In genomic region chr2:186887107-186888090, GRCh38 we compare ENCODE assay signal across 15 cellular contexts. TPM values are rescaled to one million over a fixed set of nuclear protein-coding genes. Genes with fewer than 3 reads are reported as not detected.
DNase-seq lines count a peak whose midpoint lies in the region; ATAC-seq, FAIRE-seq and TF ChIP-seq lines count a peak whose summit lies in the region.
"Had no signal": no experiment of that assay in that cellular context is flagged by ENCODE, and none has a peak within 500 bp of the region (broad histone marks: within the 10 kb centered on the region; RNA-seq: fewer than 3 reads in every experiment).

No MANE protein-coding gene starts in this region.

- CTCF ChIA-PET in H1 (lab: Charles Lee; ENCODE audit: partially characterized antibody), result interaction anchor here (1.5 kb wide), 1 partner anchor 25 kb away, joined by 5 read pairs; no protein-coding TSS in a partner anchor
- CTCF ChIA-PET in CD4-positive, alpha-beta memory T cell (lab: Charles Lee; ENCODE audit: partially characterized antibody), result no interaction called here

- H3K79me2 ChIP-seq in H1 (ENCODE audit: control insufficient read depth in 1 of 2, insufficient read depth in 2 of 2, low read length in 2 of 2), result no peaks in the 10 kb centered on the region

- H3K27me3 ChIP-seq in H1 (replicated peaks in 1 of 4; ENCODE audit: control insufficient read depth in 3 of 4, extremely low read depth in 1 of 4, insufficient read depth in 3 of 4, low read length in 3 of 4), result no peaks in the 10 kb centered on the region
- H3K27me3 ChIP-seq in CD4-positive, alpha-beta memory T cell (ENCODE audit: insufficient read depth, low read length), result no peaks in the 10 kb centered on the region
- H3K27me3 ChIP-seq: BLaER1, esophagus squamous epithelium, stomach had no signal

- peak; percentile 67 for ATAC-seq in HG03095 (IDR thresholded peaks at IDR 0.05; ENCODE audit: unreplicated experiment)
- no peak for ATAC-seq in stimulated activated effector memory CD8-positive, alpha-beta T cell treated with anti-CD3 and anti-CD28 coated beads, Interleukin-12 subunit alpha, Interleukin-12 subunit beta, amount 100 ng/mL, for 72 hours
- no peak for ATAC-seq in stimulated activated naive B cell treated with anti-CD40 and anti-IgM and Interleukin-4, amounts not matched to agents 10 μg/mL and 1 μg/mL and 100 μg/mL, for 72 hours (replicated peaks)
- ATAC-seq: activated CD8-positive, alpha-beta T cell treated with anti-CD3 and anti-CD28 coated beads, Interleukin-2, amount 10 ng/mL, durations not matched to agents 7 days and 5 days; HCT116 had no signal

- H2AK5ac ChIP-seq in H1 (ENCODE audit: low read depth, low read length), result no peak overlapping the region

- no peak for TF ChIP-seq POLR2A in H1 (IDR thresholded peaks at IDR 0.05; ENCODE audit: control extremely low read depth in 1 of 2, low read depth in 2 of 2, low read length in 2 of 2)

- no peak overlapping the region for H3K56ac ChIP-seq in H1 (replicated peaks; ENCODE audit: insufficient read length, low read depth, low read length)

- no peak overlapping the region for H4K91ac ChIP-seq in H1 (replicated peaks; ENCODE audit: insufficient read length, low read length)

- H4K20me1 ChIP-seq in H1 (replicated peaks in 1 of 2; ENCODE audit: control insufficient read depth in 1 of 2, insufficient read depth in 2 of 2, low read length in 2 of 2), result no peaks in the 10 kb centered on the region
- H4K20me1 ChIP-seq: BLaER1 had no signal

- no peak overlapping the region for H3K27ac Mint-ChIP-seq in stimulated activated effector memory CD8-positive, alpha-beta T cell treated with anti-CD3 and anti-CD28 coated beads, Interleukin-12 subunit alpha, Interleukin-12 subunit beta, amount 100 ng/mL, for 72 hours
- no peak overlapping the region for H3K27ac Mint-ChIP-seq in stimulated activated naive B cell treated with anti-CD40 and anti-IgM and Interleukin-4, amounts not matched to agents 10 μg/mL and 1 μg/mL and 100 μg/mL, for 72 hours
- H3K27ac Mint-ChIP-seq in CD4-positive, alpha-beta memory T cell, result no peak overlapping the region
- H3K27ac Mint-ChIP-seq: activated CD8-positive, alpha-beta T cell treated with anti-CD3 and anti-CD28 coated beads, Interleukin-2, amount 10 ng/mL, durations not matched to agents 7 days and 5 days had no signal

- H3K79me1 ChIP-seq in H1 (ENCODE audit: low read depth, low read length), result no peaks in the 10 kb centered on the region

- no peak overlapping the region for H3K14ac ChIP-seq in H1 (ENCODE audit: insufficient read length)

- H3K4ac ChIP-seq in H1 (replicated peaks; ENCODE audit: insufficient read length, low read depth, low read length), result no peak overlapping the region

- H3K4me1 Mint-ChIP-seq in stimulated activated effector memory CD8-positive, alpha-beta T cell treated with anti-CD3 and anti-CD28 coated beads, Interleukin-12 subunit alpha, Interleukin-12 subunit beta, amount 100 ng/mL, for 72 hours, result no peaks in the 10 kb centered on the region
- peaks cover 0 to 5% of the 10 kb centered on the region in 2 donors for H3K4me1 Mint-ChIP-seq in stimulated activated naive B cell treated with anti-CD40 and anti-IgM and Interleukin-4, amounts not matched to agents 10 μg/mL and 1 μg/mL and 100 μg/mL, for 72 hours
- H3K4me1 Mint-ChIP-seq in CD4-positive, alpha-beta memory T cell, result peaks cover 0 to 2% (median 0%) of the 10 kb centered on the region in 4 donors

- H3K36me3 Mint-ChIP-seq in stimulated activated effector memory CD8-positive, alpha-beta T cell treated with anti-CD3 and anti-CD28 coated beads, Interleukin-12 subunit alpha, Interleukin-12 subunit beta, amount 100 ng/mL, for 72 hours, result no peaks in the 10 kb centered on the region
- H3K36me3 Mint-ChIP-seq in stimulated activated naive B cell treated with anti-CD40 and anti-IgM and Interleukin-4, amounts not matched to agents 10 μg/mL and 1 μg/mL and 100 μg/mL, for 72 hours, result no peaks in the 10 kb centered on the region
- no peaks in the 10 kb centered on the region for H3K36me3 Mint-ChIP-seq in CD4-positive, alpha-beta memory T cell

- no peak overlapping the region for H2BK20ac ChIP-seq in H1 (ENCODE audit: low read length)

- no peak overlapping the region for H4K5ac ChIP-seq in H1 (ENCODE audit: insufficient read length, low read depth, low read length)

- H3K9ac ChIP-seq in H1 (replicated peaks in 1 of 4; ENCODE audit: extremely low read depth in 1 of 4, low read depth in 3 of 4, low read length in 3 of 4), result no peak overlapping the region
- H3K9ac ChIP-seq: BLaER1 had no signal

- POLR2A ChIA-PET in H1 (lab: Charles Lee; ENCODE audit: partially characterized antibody), result no interaction called here
- POLR2A ChIA-PET in CD4-positive, alpha-beta memory T cell (lab: Charles Lee; ENCODE audit: partially characterized antibody), result no interaction called here

- DNase-seq in EL (peak; percentile 21), H1 (ENCODE audit: low read depth in 1 of 2, low spot score in 2 of 2) (no peak), myocyte (ENCODE audit: low read depth) (peak; percentile 57), head of caudate nucleus (no peak)
- no peak for DNase-seq in stimulated activated effector memory CD8-positive, alpha-beta T cell treated with anti-CD3 and anti-CD28 coated beads, Interleukin-12 subunit alpha, Interleukin-12 subunit beta, amount 100 ng/mL, for 72 hours (ENCODE audit: low spot score in 2 of 2)
- DNase-seq in stimulated activated naive B cell treated with anti-CD40 and anti-IgM and Interleukin-4, amounts not matched to agents 10 μg/mL and 1 μg/mL and 100 μg/mL, for 72 hours, result no peak
- DNase-seq in CD4-positive, alpha-beta memory T cell, result no peak
- DNase-seq: activated CD8-positive, alpha-beta T cell treated with anti-CD3 and anti-CD28 coated beads, Interleukin-2, amount 10 ng/mL, durations not matched to agents 7 days and 5 days; amygdala; esophagus squamous epithelium; stimulated activated CD4-positive, alpha-beta T cell treated with anti-CD3 and anti-CD28 coated beads, Interleukin-15, amount 100 ng/mL, for 24 hours; stomach had no signal

- H3K4me1 ChIP-seq in H1 (replicated peaks in 1 of 4; ENCODE audit: control insufficient read depth in 3 of 4, insufficient read depth in 4 of 4, low read length in 3 of 4), result no peaks in the 10 kb centered on the region
- H3K4me1 ChIP-seq in CD4-positive, alpha-beta memory T cell (ENCODE audit: insufficient read depth, low read length), result no peaks in the 10 kb centered on the region
- H3K4me1 ChIP-seq: stomach had no signal

- peaks cover 1% of the 10 kb centered on the region for H3K9me3 Mint-ChIP-seq in stimulated activated effector memory CD8-positive, alpha-beta T cell treated with anti-CD3 and anti-CD28 coated beads, Interleukin-12 subunit alpha, Interleukin-12 subunit beta, amount 100 ng/mL, for 72 hours
- peaks cover 2 to 3% of the 10 kb centered on the region in 2 donors for H3K9me3 Mint-ChIP-seq in stimulated activated naive B cell treated with anti-CD40 and anti-IgM and Interleukin-4, amounts not matched to agents 10 μg/mL and 1 μg/mL and 100 μg/mL, for 72 hours
- peaks cover 0 to 6% (median 5%) of the 10 kb centered on the region in 8 donors for H3K9me3 Mint-ChIP-seq in CD4-positive, alpha-beta memory T cell

- no peak for TF ChIP-seq EP300 in H1 (IDR thresholded peaks at IDR 0.05; ENCODE audit: borderline replicate concordance in 1 of 2, low read depth in 2 of 2, low read length in 2 of 2)

- no peak overlapping the region for H3K23ac ChIP-seq in H1 (ENCODE audit: insufficient read length)

- H4K8ac ChIP-seq in H1 (ENCODE audit: extremely low read depth, insufficient read depth, low read length), result no peak overlapping the region

- H3K27me3 Mint-ChIP-seq in stimulated activated naive B cell treated with anti-CD40 and anti-IgM and Interleukin-4, amounts not matched to agents 10 μg/mL and 1 μg/mL and 100 μg/mL, for 72 hours, result no peaks in the 10 kb centered on the region
- no peaks in the 10 kb centered on the region for H3K27me3 Mint-ChIP-seq in CD4-positive, alpha-beta memory T cell

- H3K9me3 ChIP-seq in H1 (ENCODE audit: insufficient read depth in 2 of 2, low read depth in 1 of 2, low read length in 1 of 2), result no peaks in the 10 kb centered on the region
- no peaks in the 10 kb centered on the region for H3K9me3 ChIP-seq in CD4-positive, alpha-beta memory T cell (ENCODE audit: control insufficient read depth in 1 of 2, low read length in 2 of 2)
- H3K9me3 ChIP-seq: BLaER1, esophagus squamous epithelium had no signal

- no peak overlapping the region for H2BK120ac ChIP-seq in H1 (replicated peaks; ENCODE audit: low read depth, low read length)

- H2BK12ac ChIP-seq in H1 (ENCODE audit: low read depth, low read length), result no peak overlapping the region

- H3K23me2 ChIP-seq in H1 (ENCODE audit: low read depth, low read length), result no peaks in the 10 kb centered on the region

- H3K4me2 ChIP-seq in H1 (ENCODE audit: insufficient read depth in 1 of 2, low read depth in 2 of 2, low read length in 2 of 2), result no peak overlapping the region
- H3K4me2 ChIP-seq: BLaER1 had no signal

- TF ChIP-seq CTCF in H1 (IDR thresholded peaks at IDR 0.05; ENCODE audit: control extremely low read depth in 1 of 3, insufficient read depth in 1 of 3, low read depth in 1 of 3, low read length in 3 of 3), result no peak

- H3K27ac ChIP-seq in H1 (ENCODE audit: low read depth, low read length), result no peak overlapping the region
- H3K27ac ChIP-seq in CD4-positive, alpha-beta memory T cell (ENCODE audit: low read depth, low read length), result no peak overlapping the region
- H3K27ac ChIP-seq: BLaER1 had no signal

- no peak overlapping the region for H2BK15ac ChIP-seq in H1 (ENCODE audit: low read length)

- FAIRE-seq in H1 (lab: Jason Lieb, UNC), result no peak

- no peak for TF ChIP-seq RAD21 in H1 (IDR thresholded peaks at IDR 0.05 in 1 of 2, conservative IDR thresholded peaks at IDR 0.05 in 1 of 2; ENCODE audit: low read depth in 2 of 2, low read length in 2 of 2)

- no peak overlapping the region for H2BK5ac ChIP-seq in H1 (ENCODE audit: low read depth, low read length)

- no peaks in the 10 kb centered on the region for H3K36me3 ChIP-seq in H1 (ENCODE audit: control insufficient read depth in 2 of 4, insufficient read depth in 4 of 4, low read length in 3 of 4)
- no peaks in the 10 kb centered on the region for H3K36me3 ChIP-seq in CD4-positive, alpha-beta memory T cell (ENCODE audit: insufficient read depth, low read length)
- H3K36me3 ChIP-seq: BLaER1, esophagus squamous epithelium, stomach had no signal

- H2AFZ ChIP-seq in H1 (ENCODE audit: low read length), result peak overlapping the region; percentile 87

- intact Hi-C loops in head of caudate nucleus (cut with DNase I), result no loop called here
- intact Hi-C loops in CD4-positive, alpha-beta memory T cell (cut with micrococcal nuclease), result no loop called here

- H3K18ac ChIP-seq in H1 (ENCODE audit: extremely low read depth, low read length), result no peak overlapping the region

- no peak overlapping the region for H3K4me3 ChIP-seq in H1 (ENCODE audit: extremely low read depth in 1 of 4, insufficient read depth in 2 of 4, low read depth in 3 of 4, low read length in 4 of 4)
- H3K4me3 ChIP-seq in CD4-positive, alpha-beta memory T cell (ENCODE audit: low read length in 2 of 2), result no peak overlapping the region
- H3K4me3 ChIP-seq: BLaER1, esophagus squamous epithelium, stomach had no signal

- no peak overlapping the region for H3K4me3 Mint-ChIP-seq in stimulated activated effector memory CD8-positive, alpha-beta T cell treated with anti-CD3 and anti-CD28 coated beads, Interleukin-12 subunit alpha, Interleukin-12 subunit beta, amount 100 ng/mL, for 72 hours
- H3K4me3 Mint-ChIP-seq in stimulated activated naive B cell treated with anti-CD40 and anti-IgM and Interleukin-4, amounts not matched to agents 10 μg/mL and 1 μg/mL and 100 μg/mL, for 72 hours, result no peak overlapping the region
- H3K4me3 Mint-ChIP-seq in CD4-positive, alpha-beta memory T cell, result no peak overlapping the region
- H3K4me3 Mint-ChIP-seq: activated CD8-positive, alpha-beta T cell treated with anti-CD3 and anti-CD28 coated beads, Interleukin-2, amount 10 ng/mL, durations not matched to agents 7 days and 5 days had no signal

- WGBS in H1 (ENCODE audit: extremely low coverage in 1 of 2, insufficient coverage in 1 of 2, insufficient read length in 1 of 2, insufficient replicate concordance in 2 of 2, low coverage in 1 of 2, low lambda C conversion rate in 2 of 2, missing lambda C conversion rate in 1 of 2), 2 experiments, result 73% methylated on average over 7 of the region's 7 CpGs; no CpG with 5 or more reads in 1 of the 2 experiments

RNA-seq across cellular contexts. Expression of gene ZSWIM2, which starts 38.4 kb away (rescaled TPM):
- not detected in 2 replicates for total RNA-seq in H1 (2021; fragmentation: NEBNext Ultra II Directional; extraction: Animal tissue kit (Norgen Biotek cat#: 25700))
- polyA plus RNA-seq in H1 (2011; rRNA removed), result not detected in 2 replicates
- polyA plus RNA-seq in H1 (2011; cell fraction: cytosol; rRNA removed), result not detected
- not detected for polyA plus RNA-seq in H1 (2011; cell fraction: nucleus; rRNA removed)
- polyA plus RNA-seq in H1 (2012, experiment 1 of 2), result not detected in 4 replicates
- not detected for polyA plus RNA-seq in H1 (2012, experiment 2 of 2)
- polyA plus RNA-seq in H1 (2013, experiment 1 of 2), result 0.02 TPM
- polyA plus RNA-seq in H1 (2013, experiment 2 of 2), result 0.02 TPM
- polyA minus RNA-seq in H1 (2011; rRNA and poly(A)+ RNA removed), result not detected in 2 replicates
- not detected for polyA minus RNA-seq in H1 (2011; cell fraction: cytosol; rRNA and poly(A)+ RNA removed)
- polyA minus RNA-seq in H1 (2011; cell fraction: nucleus; rRNA and poly(A)+ RNA removed), result not detected
- 0.16 TPM in 1 of 2 replicates, not detected in the other for total RNA-seq in myocyte
- 0.08 TPM for polyA plus RNA-seq in myocyte (2012)
- total RNA-seq in CD4-positive, alpha-beta memory T cell, result not detected
- polyA plus RNA-seq in CD4-positive, alpha-beta memory T cell, result not detected
- total RNA-seq: activated CD8-positive, alpha-beta T cell treated with anti-CD3 and anti-CD28 coated beads, Interleukin-2, amount 10 ng/mL, durations not matched to agents 7 days and 5 days; esophagus squamous epithelium; stomach had no signal
- polyA plus RNA-seq: stomach had no signal

Comparison
In these comparisons a context has a peak if more than half of its experiments do, and no peak if none do; other contexts are left out.
1. DNase-seq: peak in EL (single experiment) and myocyte (single experiment); none in H1 (0 of 2), stimulated activated effector memory CD8-positive, alpha-beta T cell treated with anti-CD3 and anti-CD28 coated beads, Interleukin-12 subunit alpha, Interleukin-12 subunit beta, amount 100 ng/mL, for 72 hours (0 of 2), stimulated activated naive B cell treated with anti-CD40 and anti-IgM and Interleukin-4, amounts not matched to agents 10 μg/mL and 1 μg/mL and 100 μg/mL, for 72 hours (single experiment), head of caudate nucleus (0 of 42) and CD4-positive, alpha-beta memory T cell (0 of 5).